34 cellular contexts compared by ENCODE assay signal in the genomic region with DNA sequence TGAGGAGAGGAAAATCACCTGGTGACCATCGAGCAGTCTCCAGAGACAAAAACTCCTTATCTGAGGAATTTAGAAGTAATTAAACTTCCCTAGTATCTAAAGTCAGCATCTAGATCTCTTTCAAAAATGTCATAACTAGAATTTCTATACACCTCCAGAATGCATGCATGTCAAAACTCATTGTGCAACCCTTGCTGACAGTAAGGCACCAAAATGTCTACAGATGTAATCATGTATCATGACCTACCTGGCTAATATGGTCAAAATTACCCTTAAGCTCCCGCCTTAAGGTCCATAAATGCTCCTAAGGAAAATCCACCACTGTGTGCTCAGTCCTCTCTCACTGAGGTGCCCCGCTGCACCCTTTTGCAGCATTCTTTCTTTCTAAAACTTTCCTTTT. TPM values are rescaled to one million over a fixed set of nuclear protein-coding genes. Genes with fewer than 3 reads are reported as not detected.
"Had no signal": no experiment of that assay in that cellular context is flagged by ENCODE, and none has a peak within 500 bp of the region (broad histone marks: within the 10 kb centered on the region; RNA-seq: fewer than 3 reads in every experiment).

No MANE protein-coding gene starts in this region.

- H3K79me2 ChIP-seq: parathyroid adenoma had no signal

- H3K4me1 ChIP-seq: parathyroid adenoma, psoas muscle, suprapubic skin, testis, transverse colon, vagina had no signal

- H3K27ac Mint-ChIP-seq: naive thymus-derived CD8-positive, alpha-beta T cell; natural killer cell treated with Interleukin-12 subunit alpha and Interleukin-12 subunit beta and Interleukin-15 and Interleukin-18, amount 100 ng/mL, for 72 hours; nephron progenitor cell; progenitor cell of endocrine pancreas; stimulated activated memory B cell treated with anti-CD40 and anti-IgM and Interleukin-4, amounts not matched to agents 10 μg/mL and 1 μg/mL and 100 μg/mL, for 72 hours; stimulated activated naive CD8-positive, alpha-beta T cell treated with anti-CD3 and anti-CD28 coated beads, Interleukin-15, amount 100 ng/mL, for 72 hours had no signal

- ATAC-seq: naive thymus-derived CD8-positive, alpha-beta T cell; natural killer cell treated with Interleukin-12 subunit alpha and Interleukin-12 subunit beta and Interleukin-15 and Interleukin-18, amount 100 ng/mL, for 72 hours; psoas muscle; right cardiac atrium; sciatic nerve; stimulated activated memory B cell treated with anti-CD40 and anti-IgM and Interleukin-4, amounts not matched to agents 10 μg/mL and 1 μg/mL and 100 μg/mL, for 72 hours; stimulated activated naive CD8-positive, alpha-beta T cell treated with anti-CD3 and anti-CD28 coated beads, Interleukin-15, amount 100 ng/mL, for 72 hours; stimulated activated naive CD8-positive, alpha-beta T cell treated with anti-CD3 and anti-CD28 coated beads, Interleukin-15, Interleukin-2, amounts not matched to agents 100 U/mL and 50 U/mL, for 24 hours had no signal

- H3K4me2 ChIP-seq: smooth muscle cell had no signal

- H3K9me3 ChIP-seq: ovary, psoas muscle, spleen, suprapubic skin, testis, tibial artery, transverse colon, upper lobe of left lung, vagina had no signal

- H3K36me3 ChIP-seq: ovary, spleen, suprapubic skin, tibial artery, transverse colon, upper lobe of left lung, vagina had no signal

- H3K36me3 Mint-ChIP-seq: naive thymus-derived CD8-positive, alpha-beta T cell; natural killer cell treated with Interleukin-12 subunit alpha and Interleukin-12 subunit beta and Interleukin-15 and Interleukin-18, amount 100 ng/mL, for 72 hours; stimulated activated memory B cell treated with anti-CD40 and anti-IgM and Interleukin-4, amounts not matched to agents 10 μg/mL and 1 μg/mL and 100 μg/mL, for 72 hours had no signal

- H3K9ac ChIP-seq: parathyroid adenoma had no signal

- DNase-seq: naive B cell; naive thymus-derived CD8-positive, alpha-beta T cell; nephron progenitor cell; nucleus accumbens; ovary; posterior cingulate gyrus; psoas muscle; right cardiac atrium; spleen; stimulated activated CD4-positive, alpha-beta T cell treated with anti-CD3 and anti-CD28 coated beads, Interleukin-12 subunit alpha, Interleukin-12 subunit beta, amount 100 ng/mL, for 4 hours; stimulated activated CD4-positive, alpha-beta T cell treated with anti-CD3 and anti-CD28 coated beads, Interleukin-1b, Interleukin-23, amount 100 ng/mL, for 48 hours; stimulated activated CD4-positive, alpha-beta T cell treated with anti-CD3 and anti-CD28 coated beads, Interleukin-4, amount 100 ng/mL, for 1 hour; stimulated activated CD4-positive, alpha-beta T cell treated with anti-CD3 and anti-CD28 coated beads, Interleukin-4, amount 100 ng/mL, for 4 hours; stimulated activated CD8-positive, alpha-beta memory T cell treated with anti-CD3 and anti-CD28 coated beads, Interleukin-4, amount 100 ng/mL, for 48 hours; stimulated activated naive CD4-positive, alpha-beta T cell; stimulated activated naive CD8-positive, alpha-beta T cell treated with anti-CD3 and anti-CD28 coated beads, Interleukin-15, amount 100 ng/mL, for 72 hours; stimulated activated naive CD8-positive, alpha-beta T cell treated with anti-CD3 and anti-CD28 coated beads, Interleukin-15, Interleukin-2, amounts not matched to agents 100 U/mL and 50 U/mL, for 24 hours; substantia nigra; testis; tibial artery; transverse colon; upper lobe of left lung had no signal

- H3K4me1 Mint-ChIP-seq: stimulated activated naive CD8-positive, alpha-beta T cell treated with anti-CD3 and anti-CD28 coated beads, Interleukin-15, amount 100 ng/mL, for 72 hours had no signal

- H2AFZ ChIP-seq: parathyroid adenoma had no signal

- H3K4me3 Mint-ChIP-seq: naive thymus-derived CD8-positive, alpha-beta T cell; natural killer cell treated with Interleukin-12 subunit alpha and Interleukin-12 subunit beta and Interleukin-15 and Interleukin-18, amount 100 ng/mL, for 72 hours; nephron progenitor cell; neural crest cell; stimulated activated memory B cell treated with anti-CD40 and anti-IgM and Interleukin-4, amounts not matched to agents 10 μg/mL and 1 μg/mL and 100 μg/mL, for 72 hours; stimulated activated naive CD8-positive, alpha-beta T cell treated with anti-CD3 and anti-CD28 coated beads, Interleukin-15, amount 100 ng/mL, for 72 hours had no signal

- H3K27ac ChIP-seq: ovary, parathyroid adenoma, psoas muscle, skin epidermis, spleen, suprapubic skin, testis, tibial artery, transverse colon, upper lobe of left lung, vagina had no signal

- H3K27me3 Mint-ChIP-seq: progenitor cell of endocrine pancreas had no signal

- H3K4me3 ChIP-seq: ovary, psoas muscle, skin epidermis, smooth muscle cell, spleen, suprapubic skin, testis, tibial artery, transverse colon, upper lobe of left lung, vagina had no signal

- H3K9me3 Mint-ChIP-seq: natural killer cell treated with Interleukin-12 subunit alpha and Interleukin-12 subunit beta and Interleukin-15 and Interleukin-18, amount 100 ng/mL, for 72 hours; nephron progenitor cell had no signal

- H3K27me3 ChIP-seq: ovary, spleen, suprapubic skin, testis, tibial artery, upper lobe of left lung, vagina had no signal

RNA-seq across cellular contexts. Expression of gene LGI1, which starts 16.4 kb away (rescaled TPM):
- total RNA-seq: naive thymus-derived CD8-positive, alpha-beta T cell; natural killer cell treated with Interleukin-12 subunit alpha and Interleukin-12 subunit beta and Interleukin-15 and Interleukin-18, amount 100 ng/mL, for 72 hours; osteoblast; progenitor cell of endocrine pancreas; renal cortical epithelial cell; spleen; suprapubic skin; upper lobe of left lung had no signal
- polyA plus RNA-seq: naive thymus-derived CD8-positive, alpha-beta T cell; smooth muscle cell had no signal
